ENCODE assay signal across 2 cellular contexts in genomic region chr11:1917523-1918435, GRCh38.
TF ChIP-seq lines count a peak whose summit lies in the region.

No MANE protein-coding gene starts in this region.

TF ChIP-seq in K562, 482 proteins besides CTCF, POLR2A, EP300 and RAD21:
- TF ChIP-seq ZNF121 (CRISPR knock-in tag; conservative IDR thresholded peaks at IDR 0.05) = no peak
- no peak for TF ChIP-seq KDM4B (IDR thresholded peaks at IDR 0.05; ENCODE audit: borderline replicate concordance in 2 of 2, low read depth in 1 of 2)
- TF ChIP-seq ZNF253 (CRISPR knock-in tag; conservative IDR thresholded peaks at IDR 0.05) = no peak
- no peak for TF ChIP-seq ZNF589 (CRISPR knock-in tag; IDR thresholded peaks at IDR 0.05; ENCODE audit: low read depth)
- no peak for TF ChIP-seq E2F5 (CRISPR knock-in tag; IDR thresholded peaks at IDR 0.05)
- TF ChIP-seq ZNF24 (IDR thresholded peaks at IDR 0.05) = no peak
- TF ChIP-seq ZBTB7A (IDR thresholded peaks at IDR 0.05; ENCODE audit: borderline replicate concordance, control insufficient read depth, low read depth, low read length) = peak; percentile 82

TF ChIP-seq in liver, 16 proteins besides CTCF, POLR2A, EP300 and RAD21:
- TF ChIP-seq SP1 (IDR thresholded peaks at IDR 0.05) = no peak
- no peak for TF ChIP-seq EGR1 (IDR thresholded peaks at IDR 0.05; ENCODE audit: low read depth in 2 of 2)
- no peak for TF ChIP-seq HNF4A (conservative IDR thresholded peaks at IDR 0.05)
- TF ChIP-seq HNF4G (IDR thresholded peaks at IDR 0.05) = no peak
- TF ChIP-seq JUND (IDR thresholded peaks at IDR 0.05) = no peak
- TF ChIP-seq NR2F2 (IDR thresholded peaks at IDR 0.05) = no peak
- no peak for TF ChIP-seq GABPA (IDR thresholded peaks at IDR 0.05 in 1 of 2, conservative IDR thresholded peaks at IDR 0.05 in 1 of 2)
- no peak for TF ChIP-seq ZBTB33 (IDR thresholded peaks at IDR 0.05)
- no peak for TF ChIP-seq FOXA2 (IDR thresholded peaks at IDR 0.05)
- TF ChIP-seq, protein P1, sequence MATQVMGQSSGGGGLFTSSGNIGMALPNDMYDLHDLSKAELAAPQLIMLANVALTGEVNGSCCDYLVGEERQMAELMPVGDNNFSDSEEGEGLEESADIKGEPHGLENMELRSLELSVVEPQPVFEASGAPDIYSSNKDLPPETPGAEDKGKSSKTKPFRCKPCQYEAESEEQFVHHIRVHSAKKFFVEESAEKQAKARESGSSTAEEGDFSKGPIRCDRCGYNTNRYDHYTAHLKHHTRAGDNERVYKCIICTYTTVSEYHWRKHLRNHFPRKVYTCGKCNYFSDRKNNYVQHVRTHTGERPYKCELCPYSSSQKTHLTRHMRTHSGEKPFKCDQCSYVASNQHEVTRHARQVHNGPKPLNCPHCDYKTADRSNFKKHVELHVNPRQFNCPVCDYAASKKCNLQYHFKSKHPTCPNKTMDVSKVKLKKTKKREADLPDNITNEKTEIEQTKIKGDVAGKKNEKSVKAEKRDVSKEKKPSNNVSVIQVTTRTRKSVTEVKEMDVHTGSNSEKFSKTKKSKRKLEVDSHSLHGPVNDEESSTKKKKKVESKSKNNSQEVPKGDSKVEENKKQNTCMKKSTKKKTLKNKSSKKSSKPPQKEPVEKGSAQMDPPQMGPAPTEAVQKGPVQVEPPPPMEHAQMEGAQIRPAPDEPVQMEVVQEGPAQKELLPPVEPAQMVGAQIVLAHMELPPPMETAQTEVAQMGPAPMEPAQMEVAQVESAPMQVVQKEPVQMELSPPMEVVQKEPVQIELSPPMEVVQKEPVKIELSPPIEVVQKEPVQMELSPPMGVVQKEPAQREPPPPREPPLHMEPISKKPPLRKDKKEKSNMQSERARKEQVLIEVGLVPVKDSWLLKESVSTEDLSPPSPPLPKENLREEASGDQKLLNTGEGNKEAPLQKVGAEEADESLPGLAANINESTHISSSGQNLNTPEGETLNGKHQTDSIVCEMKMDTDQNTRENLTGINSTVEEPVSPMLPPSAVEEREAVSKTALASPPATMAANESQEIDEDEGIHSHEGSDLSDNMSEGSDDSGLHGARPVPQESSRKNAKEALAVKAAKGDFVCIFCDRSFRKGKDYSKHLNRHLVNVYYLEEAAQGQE (IDR thresholded peaks at IDR 0.05) = no peak
- no peak for TF ChIP-seq FOXA1 (IDR thresholded peaks at IDR 0.05)
- TF ChIP-seq, protein P2, sequence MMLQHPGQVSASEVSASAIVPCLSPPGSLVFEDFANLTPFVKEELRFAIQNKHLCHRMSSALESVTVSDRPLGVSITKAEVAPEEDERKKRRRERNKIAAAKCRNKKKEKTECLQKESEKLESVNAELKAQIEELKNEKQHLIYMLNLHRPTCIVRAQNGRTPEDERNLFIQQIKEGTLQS (IDR thresholded peaks at IDR 0.05) = no peak
- TF ChIP-seq YY1 (IDR thresholded peaks at IDR 0.05) = no peak
